Comparison of ENCODE assay signal across 9 cellular contexts in genomic region chr7:27188666-27189559, GRCh38. TPM values are rescaled to one million over a fixed set of nuclear protein-coding genes. Genes with fewer than 3 reads are reported as not detected.
DNase-seq lines count a peak whose midpoint lies in the region; ATAC-seq and TF ChIP-seq lines count a peak whose summit lies in the region.
"Had no signal": no experiment of that assay in that cellular context is flagged by ENCODE, and none has a peak within 500 bp of the region (broad histone marks: within the 10 kb centered on the region; RNA-seq: fewer than 3 reads in every experiment).

No MANE protein-coding gene starts in this region.

- H3K4me3 Mint-ChIP-seq in mesothelial cell of epicardium: peak overlapping the region; percentile 61

- H3K27ac ChIP-seq in heart left ventricle (peak overlapping the region in 1 of 12 donors; percentile 91), mammary epithelial cell (ENCODE audit: insufficient read depth, low read depth, low read length) (no peak overlapping the region), aorta (ENCODE audit: low read depth in 1 of 2, low read length in 2 of 2) (no peak overlapping the region)

- H3K4me3 ChIP-seq in heart left ventricle: peak overlapping the region in 10 of 12 donors; percentile 1 to 44 (median 19)
- no peak overlapping the region for H3K4me3 ChIP-seq in mammary epithelial cell (replicated peaks in 1 of 3; ENCODE audit: insufficient read depth in 1 of 3, low read depth in 2 of 3, low read length in 3 of 3)
- no peak overlapping the region for H3K4me3 ChIP-seq in aorta (ENCODE audit: low read length in 2 of 2)

- H3K27me3 ChIP-seq in heart left ventricle: peaks cover 86 to 100% (median 100%) of the 10 kb centered on the region in 9 donors
- peaks cover 60% of the 10 kb centered on the region for H3K27me3 ChIP-seq in mammary epithelial cell (ENCODE audit: insufficient read depth, low read length)
- H3K27me3 ChIP-seq in aorta (ENCODE audit: control insufficient read depth in 1 of 2, insufficient read depth in 2 of 2, low read length in 1 of 2): peaks cover 0 to 2% of the 10 kb centered on the region in 2 donors

- no peaks in the 10 kb centered on the region for H3K79me2 ChIP-seq in mammary epithelial cell (ENCODE audit: insufficient read depth, low read length)

- no peak overlapping the region for H3K9ac ChIP-seq in mammary epithelial cell (ENCODE audit: insufficient read depth, low read length)

- H2AFZ ChIP-seq in mammary epithelial cell (ENCODE audit: low read depth, low read length): peak overlapping the region; percentile 39

- H3K36me3 ChIP-seq in heart left ventricle: no peaks in the 10 kb centered on the region
- H3K36me3 ChIP-seq in mammary epithelial cell (ENCODE audit: insufficient read depth, low read length): no peaks in the 10 kb centered on the region
- H3K36me3 ChIP-seq in aorta (ENCODE audit: control insufficient read depth in 1 of 2, insufficient read depth in 2 of 2, low read length in 1 of 2): no peaks in the 10 kb centered on the region

- in situ Hi-C loops in mammary epithelial cell (cut with MboI; ENCODE audit: low sequenced_read_pairs in 2 of 2): loop anchor here in 1 of 2 donors (25.0 kb wide), 1 partner anchor 898 kb away; no protein-coding TSS in a partner anchor

- intact Hi-C loops in heart left ventricle (cut with DNase I) (no loop called here), Right ventricle myocardium inferior (cut with DNase I) (no loop called here), mammary epithelial cell (cut with micrococcal nuclease) (no loop called here), aorta (cut with DNase I) (no loop called here)

- no peaks in the 10 kb centered on the region for H3K36me3 Mint-ChIP-seq in mesothelial cell of epicardium

- DNase-seq in heart left ventricle (peak in 1 of 5 donors; percentile 63), Right ventricle myocardium inferior (ENCODE audit: missing footprints) (no peak), mammary epithelial cell (no peak), mesothelial cell of epicardium (ENCODE audit: low spot score in 2 of 2, unreplicated experiment in 2 of 2) (peak in 1 of 2 experiments; percentile 43), aorta (peak; percentile 62 to 80), 8988T (no peak), NCI-H1092 (lab: John Stamatoyannopoulos, UW) (no peak)
- DNase-seq in stimulated activated CD4-positive, alpha-beta T cell treated with anti-CD3 and anti-CD28 coated beads, Interleukin-4, amount 100 ng/mL, for 24 hours: no peak

- CTCF ChIA-PET in mammary epithelial cell (lab: Charles Lee; ENCODE audit: low non-redundant PET): no interaction called here

- dilution Hi-C loops in mammary epithelial cell (cut with HindIII; ENCODE audit: low sequenced_read_pairs): no loop called here

- peak in 1 of 4 donors; percentile 35 for ATAC-seq in heart left ventricle
- no peak for ATAC-seq in Right ventricle myocardium inferior
- ATAC-seq in aorta (ENCODE audit: low FRiP score): no peak

- H3K9me3 ChIP-seq in heart left ventricle (no peaks in the 10 kb centered on the region), mammary epithelial cell (replicated peaks; ENCODE audit: insufficient read depth, low read length) (no peaks in the 10 kb centered on the region), aorta (ENCODE audit: control insufficient read depth, low read length) (no peaks in the 10 kb centered on the region)

- H3K4me1 ChIP-seq in heart left ventricle: peaks cover 4 to 60% (median 34%) of the 10 kb centered on the region in 12 donors
- peaks cover 26% of the 10 kb centered on the region for H3K4me1 ChIP-seq in mammary epithelial cell (ENCODE audit: insufficient read depth, low read length)
- no peaks in the 10 kb centered on the region for H3K4me1 ChIP-seq in aorta (ENCODE audit: control insufficient read depth in 1 of 2, insufficient read depth in 2 of 2, low read length in 2 of 2)

- H3K9me3 Mint-ChIP-seq in mesothelial cell of epicardium: no peaks in the 10 kb centered on the region

- peaks cover 62% of the 10 kb centered on the region for H3K4me1 Mint-ChIP-seq in mesothelial cell of epicardium

- peak overlapping the region; percentile 95 for H3K27ac Mint-ChIP-seq in mesothelial cell of epicardium

- TF ChIP-seq POLR2A in heart left ventricle (IDR thresholded peaks at IDR 0.05): no peak

- TF ChIP-seq CTCF in heart left ventricle (IDR thresholded peaks at IDR 0.05): no peak
- no peak for TF ChIP-seq CTCF in mammary epithelial cell (conservative IDR thresholded peaks at IDR 0.05 in 1 of 2, IDR thresholded peaks at IDR 0.05 in 1 of 2; ENCODE audit: extremely low read depth in 1 of 2, insufficient read depth in 1 of 2, low read depth in 1 of 2, low read length in 2 of 2)
- no peak for TF ChIP-seq CTCF in mesothelial cell of epicardium (IDR thresholded peaks at IDR 0.05; ENCODE audit: unreplicated experiment)

- H3K27me3 Mint-ChIP-seq in mesothelial cell of epicardium (ENCODE audit: low read depth): peaks cover 97% of the 10 kb centered on the region

- no peak overlapping the region for H3K4me2 ChIP-seq in mammary epithelial cell (ENCODE audit: insufficient read depth, low read depth, low read length)

- no TSS peak for BruUV-seq in mammary epithelial cell (replicated peaks; lab: Mats Ljungman, UMichigan)

- 3 to 8% (median 6%) methylated on average over 41 to 55 of the region's 55 CpGs for WGBS in heart left ventricle, 4 donors
- WGBS in mammary epithelial cell (ENCODE audit: low coverage, missing lambda C conversion rate): 25% methylated on average over 38 of the region's 55 CpGs
- 22 to 33% methylated on average over 55 of the region's 55 CpGs for WGBS in aorta, 2 donors

- H4K20me1 ChIP-seq in mammary epithelial cell (ENCODE audit: insufficient read depth, low read length): no peaks in the 10 kb centered on the region

RNA-seq across cellular contexts. Expression of gene HOXA11, which starts 3.9 kb away (rescaled TPM):
- total RNA-seq in heart left ventricle: not detected
- not detected for polyA plus RNA-seq in heart left ventricle
- not detected for total RNA-seq in Right ventricle myocardium inferior
- under 1 TPM; 0.17 to 0.96 TPM for total RNA-seq in mammary epithelial cell
- 0.12 TPM for polyA plus RNA-seq in mammary epithelial cell
- polyA minus RNA-seq in mammary epithelial cell: not detected
- 3.3 to 4.2 TPM (median 3.9 TPM) in 3 replicates for total RNA-seq in mesothelial cell of epicardium
- under 1 TPM in 1 of 2 donors, not detected in 1; 0.81 TPM for total RNA-seq in aorta
- polyA plus RNA-seq in aorta: under 1 TPM in 1 of 2 donors, not detected in 1; 0.13 TPM
- total RNA-seq: lung microvascular endothelial cell had no signal

RNA-seq across cellular contexts. Expression of gene HOXA13, which starts 11.0 kb away (rescaled TPM):
- total RNA-seq in heart left ventricle (not detected), Right ventricle myocardium inferior (not detected), mammary epithelial cell (not detected), mesothelial cell of epicardium (6.9 to 7.7 TPM (median 7.5 TPM) in 3 replicates), aorta (not detected)
- polyA plus RNA-seq in heart left ventricle (not detected), mammary epithelial cell (not detected), aorta (under 1 TPM in 1 of 2 donors, not detected in 1; 0.38 TPM)
- not detected for polyA minus RNA-seq in mammary epithelial cell
- total RNA-seq: lung microvascular endothelial cell had no signal

RNA-seq across cellular contexts. Expression of gene HOXA10, which starts 14.8 kb away (rescaled TPM):
- under 1 TPM in 2 of 9 donors, not detected in 7; 0.18 to 0.36 TPM for total RNA-seq in heart left ventricle
- polyA plus RNA-seq in heart left ventricle: under 1 TPM in 1 of 2 donors, not detected in 1; 0.06 TPM
- not detected for total RNA-seq in Right ventricle myocardium inferior
- total RNA-seq in mammary epithelial cell: 1 to 10 TPM; 4.2 to 4.3 TPM
- 0.18 TPM for polyA plus RNA-seq in mammary epithelial cell
- not detected for polyA minus RNA-seq in mammary epithelial cell
- 13.1 to 14.4 TPM (median 13.8 TPM) in 3 replicates for total RNA-seq in mesothelial cell of epicardium
- total RNA-seq in aorta: 10 to 100 TPM in 1 of 2 donors, 1 to 10 TPM in 1; 1.5 to 11.2 TPM
- polyA plus RNA-seq in aorta: 1 to 10 TPM; 3.4 to 3.6 TPM

RNA-seq across cellular contexts. Expression of gene HOXA9, which starts 23.6 kb away (rescaled TPM):
- total RNA-seq in heart left ventricle (under 1 TPM in 1 of 9 donors, not detected in 8; 0.29 TPM), Right ventricle myocardium inferior (not detected), mammary epithelial cell (10 to 100 TPM in 1 of 2 donors, 1 to 10 TPM in 1; 7.8 to 25.1 TPM), mesothelial cell of epicardium (10.8 to 14.5 TPM (median 13.2 TPM) in 3 replicates), aorta (1 to 10 TPM; 1.6 to 5.8 TPM)
- polyA plus RNA-seq in heart left ventricle (not detected), mammary epithelial cell (0.03 TPM), aorta (1 to 10 TPM; 1.5 to 3.1 TPM)
- not detected for polyA minus RNA-seq in mammary epithelial cell

RNA-seq across cellular contexts. Expression of gene HOXA7, which starts 32.4 kb away (rescaled TPM):
- under 1 TPM in 1 of 9 donors, not detected in 8; 0.29 TPM for total RNA-seq in heart left ventricle
- polyA plus RNA-seq in heart left ventricle: not detected
- not detected for total RNA-seq in Right ventricle myocardium inferior
- total RNA-seq in mammary epithelial cell: 1 to 10 TPM; 2.3 to 8.0 TPM
- polyA plus RNA-seq in mammary epithelial cell: 3.9 TPM
- polyA minus RNA-seq in mammary epithelial cell: 3.7 TPM
- 17.4 to 18.9 TPM (median 17.9 TPM) in 3 replicates for total RNA-seq in mesothelial cell of epicardium
- 1 to 10 TPM; 4.7 to 9.3 TPM for total RNA-seq in aorta
- 1 to 10 TPM; 2.4 to 3.3 TPM for polyA plus RNA-seq in aorta

Comparison
In these comparisons a context has a peak if more than half of its experiments do, and no peak if none do; other contexts are left out.
1. DNase-seq: peak in aorta (2 of 2); none in Right ventricle myocardium inferior (single experiment), mammary epithelial cell (single experiment), stimulated activated CD4-positive, alpha-beta T cell treated with anti-CD3 and anti-CD28 coated beads, Interleukin-4, amount 100 ng/mL, for 24 hours (single experiment), 8988T (single experiment) and NCI-H1092 (single experiment).
2. H3K4me3 ChIP-seq: peak in heart left ventricle (10 of 12); none in mammary epithelial cell (0 of 3) and aorta (0 of 2).